In genomic region chr4:140851032-140851636, GRCh38 we compare ENCODE assay signal across 9 cellular contexts.
A peak's percentile ranks its signal among the peaks of the same experiment; 100 is the strongest.
DNase-seq lines count a peak whose midpoint lies in the region; ATAC-seq and TF ChIP-seq lines count a peak whose summit lies in the region.
"Had no signal": no experiment of that assay in that cellular context is flagged by ENCODE, and none has a peak within 500 bp of the region (broad histone marks: within the 10 kb centered on the region; RNA-seq: fewer than 3 reads in every experiment).

No MANE protein-coding gene starts in this region.

- H3K4me3 Mint-ChIP-seq in endodermal cell, result no peak overlapping the region
- H3K4me3 Mint-ChIP-seq: central memory CD8-positive, alpha-beta T cell had no signal

- WGBS in endodermal cell (ENCODE audit: insufficient coverage in 1 of 2, insufficient read length in 1 of 2), 2 experiments, result 0 to 9% methylated on average over 1 to 6 of the region's 6 CpGs

- no peak overlapping the region for H3K9ac ChIP-seq in endodermal cell (ENCODE audit: extremely low read depth, low read length, poor library complexity, severe bottlenecking)

- in situ Hi-C loops in KBM-7 (cut with MboI; ENCODE audit: low pct_unique_long_range_greater_than_20kb, low sequenced_read_pairs) (loop anchor here (25.0 kb wide), 2 partner anchors 286 to 489 kb away; partner anchors contain the start of genes RNF150 and SCOC), Panc1 (cut with HindIII; ENCODE audit: low pct_unique_long_range_greater_than_20kb, low sequenced_read_pairs) (no loop called here)

- no peaks in the 10 kb centered on the region for H3K27me3 Mint-ChIP-seq in endodermal cell (ENCODE audit: insufficient read depth)

- H3K27me3 ChIP-seq in Panc1 (ENCODE audit: control insufficient read depth, insufficient read depth, low read length) (no peaks in the 10 kb centered on the region), endodermal cell (ENCODE audit: control insufficient read depth, insufficient read depth, low read length, poor library complexity, severe bottlenecking) (no peaks in the 10 kb centered on the region)

- CTCF ChIA-PET in Panc1 (lab: Charles Lee), result interaction anchor here (0.6 to 0.8 kb wide), 4 partner anchors 15 to 485 kb away, joined by 3 to 6 read pairs (median 4); no protein-coding TSS in a partner anchor

- TF ChIP-seq CTCF in Panc1 (IDR thresholded peaks at IDR 0.05), result peak; percentile 64; the same call in 1 of the 2 replicates
- peak; percentile 95 for TF ChIP-seq CTCF in endodermal cell (conservative IDR thresholded peaks at IDR 0.05)

- ATAC-seq in GM21390 (IDR thresholded peaks at IDR 0.05; ENCODE audit: unreplicated experiment), result peak; percentile 79
- peak; percentile 80; the same call in 1 of the 2 replicates for ATAC-seq in Panc1
- no peak for ATAC-seq in HG03469 (IDR thresholded peaks at IDR 0.05; ENCODE audit: unreplicated experiment)

- H3K27ac Mint-ChIP-seq in endodermal cell, result no peak overlapping the region

- H3K36me3 ChIP-seq in Panc1 (ENCODE audit: control insufficient read depth, insufficient read depth, low read length), result no peaks in the 10 kb centered on the region
- H3K36me3 ChIP-seq in endodermal cell (ENCODE audit: control insufficient read depth, insufficient read depth, low read length), result no peaks in the 10 kb centered on the region

- peaks cover 2% of the 10 kb centered on the region for H3K4me1 Mint-ChIP-seq in endodermal cell
- H3K4me1 Mint-ChIP-seq: central memory CD8-positive, alpha-beta T cell had no signal

- BruUV-seq in Panc1 (replicated peaks; lab: Mats Ljungman, UMichigan), result no TSS peak

- DNase-seq in NCI-H2081 (lab: John Stamatoyannopoulos, UW) (peak; percentile 52 to 63), NCI-H2081 treated with DMSO at 0.1 percent for 48 hours (lab: John Stamatoyannopoulos, UW) (no peak), KBM-7 (peak; percentile 77), Panc1 (ENCODE audit: low read depth, low spot score) (peak; percentile 41), endodermal cell (peak; percentile 78), medulla oblongata (ENCODE audit: extremely low spot score) (peak; percentile 88)

- H3K9me3 ChIP-seq in Panc1 (ENCODE audit: control insufficient read depth, insufficient read depth, low read depth, low read length) (no peaks in the 10 kb centered on the region), endodermal cell (ENCODE audit: control insufficient read depth, low read length) (no peaks in the 10 kb centered on the region)

- H3K9me3 Mint-ChIP-seq in endodermal cell, result no peaks in the 10 kb centered on the region
- H3K9me3 Mint-ChIP-seq: central memory CD8-positive, alpha-beta T cell had no signal

- intact Hi-C loops in Panc1 (cut with micrococcal nuclease; ENCODE audit: unreplicated experiment), result loop anchor here (5.0 to 10.0 kb wide), 2 partner anchors 216 to 489 kb away; no protein-coding TSS in a partner anchor

- H3K36me3 Mint-ChIP-seq in endodermal cell (ENCODE audit: low read depth), result no peaks in the 10 kb centered on the region

- H3K27ac ChIP-seq in Panc1 (ENCODE audit: low read length) (no peak overlapping the region), endodermal cell (ENCODE audit: low read depth, low read length) (no peak overlapping the region)

- H3K4me1 ChIP-seq in Panc1 (ENCODE audit: control insufficient read depth, insufficient read depth, low read length) (no peaks in the 10 kb centered on the region), endodermal cell (ENCODE audit: control insufficient read depth, insufficient read depth, low read length) (no peaks in the 10 kb centered on the region)

- POLR2A ChIA-PET in Panc1 (lab: Charles Lee), result no interaction called here

- H3K4me3 ChIP-seq in Panc1 (ENCODE audit: low read depth in 2 of 2, low read length in 2 of 2) (no peak overlapping the region), endodermal cell (ENCODE audit: low read length) (no peak overlapping the region)
